ENCODE assay signal across 1 cellular context in the genomic region with DNA sequence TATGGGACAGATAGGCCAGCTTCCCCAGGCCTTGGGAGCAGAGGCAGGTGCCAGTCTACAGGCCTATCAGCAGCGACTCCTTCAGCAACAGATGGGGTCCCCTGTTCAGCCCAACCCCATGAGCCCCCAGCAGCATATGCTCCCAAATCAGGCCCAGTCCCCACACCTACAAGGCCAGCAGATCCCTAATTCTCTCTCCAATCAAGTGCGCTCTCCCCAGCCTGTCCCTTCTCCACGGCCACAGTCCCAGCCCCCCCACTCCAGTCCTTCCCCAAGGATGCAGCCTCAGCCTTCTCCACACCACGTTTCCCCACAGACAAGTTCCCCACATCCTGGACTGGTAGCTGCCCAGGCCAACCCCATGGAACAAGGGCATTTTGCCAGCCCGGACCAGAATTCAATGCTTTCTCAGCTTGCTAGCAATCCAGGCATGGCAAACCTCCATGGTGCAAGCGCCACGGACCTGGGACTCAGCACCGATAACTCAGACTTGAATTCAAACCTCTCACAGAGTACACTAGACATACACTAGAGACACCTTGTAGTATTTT.
TF ChIP-seq lines count a peak whose summit lies in the region.

No MANE protein-coding gene starts in this region.

TF ChIP-seq in GM23338, 12 proteins besides CTCF, POLR2A, EP300 and RAD21 (continued from another document):
- TF ChIP-seq REST (IDR thresholded peaks at IDR 0.05; ENCODE audit: unreplicated experiment) (no peak), EZH2phosphoT487 (IDR thresholded peaks at IDR 0.05; ENCODE audit: unreplicated experiment) (no peak), POLR2AphosphoS5 (IDR thresholded peaks at IDR 0.05; ENCODE audit: low read depth) (no peak), ZNF114 (CRISPR knock-in tag; IDR thresholded peaks at IDR 0.05) (no peak), JUNB (IDR thresholded peaks at IDR 0.05; ENCODE audit: unreplicated experiment) (no peak), STAT1 (IDR thresholded peaks at IDR 0.05; ENCODE audit: unreplicated experiment) (no peak), EZH2 (IDR thresholded peaks at IDR 0.05; ENCODE audit: low read depth, unreplicated experiment) (no peak), ETS1 (IDR thresholded peaks at IDR 0.05) (no peak)
